Comparison of ENCODE assay signal across 8 cellular contexts in the genomic region with DNA sequence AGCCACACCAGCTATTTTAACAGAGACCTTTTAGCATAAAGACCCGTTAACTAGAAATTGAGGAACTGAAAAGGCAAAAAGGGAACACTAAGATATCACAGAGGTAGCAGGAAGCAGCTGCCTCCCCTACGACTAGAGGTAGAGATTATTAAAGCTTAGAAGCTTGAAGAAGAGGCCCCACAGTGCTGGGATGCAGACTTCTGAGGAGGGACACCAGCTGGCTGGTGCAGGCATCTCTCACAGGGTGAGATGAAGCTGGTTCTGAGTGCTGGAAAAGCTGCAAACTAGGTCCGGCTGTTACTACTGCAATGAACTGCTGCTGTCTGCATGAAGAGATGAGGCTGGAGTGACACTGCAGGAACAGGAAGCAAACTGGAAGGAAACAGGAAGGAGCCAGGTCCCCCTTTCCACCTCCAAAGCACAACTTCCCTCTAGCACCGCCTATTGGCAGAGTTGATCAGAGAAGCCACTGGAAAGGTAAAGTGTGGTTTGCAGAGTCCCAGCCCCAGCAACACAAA.
DNase-seq lines count a peak whose midpoint lies in the region; ATAC-seq, FAIRE-seq and TF ChIP-seq lines count a peak whose summit lies in the region.

No MANE protein-coding gene starts in this region.

- no peak overlapping the region for H3K27ac ChIP-seq in K562 (ENCODE audit: extremely low read depth, low read depth, low read length)

- H3K79me2 ChIP-seq in K562 (ENCODE audit: control insufficient read depth, insufficient read depth, low read length), result no peaks in the 10 kb centered on the region

- H3K9me1 ChIP-seq in K562 (ENCODE audit: control insufficient read depth, insufficient read depth, low read length), result no peaks in the 10 kb centered on the region

- TF ChIP-seq RAD21 in K562 (CRISPR knock-in tag; conservative IDR thresholded peaks at IDR 0.05 in 1 of 2, IDR thresholded peaks at IDR 0.05 in 1 of 2), result peak in 1 of 2 experiments; percentile 33; a peak in 2 of 4 replicates

- no peak overlapping the region for H3K9ac ChIP-seq in K562 (ENCODE audit: insufficient read depth in 1 of 2, low read depth in 2 of 2, low read length in 2 of 2)

- 0 out of 2 replicates have a peak overlapping the region, but pooled peaks have one; percentile 20 for H3K4me2 ChIP-seq in K562 (ENCODE audit: insufficient read depth, low read length)

- DNase-seq in ACHN (peak; percentile 27), GM13976 (ENCODE audit: low spot score) (peak; percentile 72), HAP-1 (ENCODE audit: low spot score in 2 of 2) (peak; percentile 12 to 46), K562 (ENCODE audit: extremely low read depth in 1 of 4, low spot score in 3 of 4) (peak; percentile 21 to 50 (median 35)), posterior vena cava (ENCODE audit: low spot score) (no peak), omental fat pad (ENCODE audit: low spot score) (no peak), GM03348 (ENCODE audit: low spot score) (no peak)

- no peak overlapping the region for H3K4me3 ChIP-seq in HAP-1
- no peak overlapping the region for H3K4me3 ChIP-seq in K562

- no TSS peak for BruUV-seq in K562 (replicated peaks; lab: Mats Ljungman, UMichigan)

- no peaks in the 10 kb centered on the region for H3K9me3 ChIP-seq in HAP-1
- no peaks in the 10 kb centered on the region for H3K9me3 ChIP-seq in K562 (replicated peaks; ENCODE audit: control insufficient read depth, insufficient read depth, low read depth, low read length)

- no peak for FAIRE-seq in K562 (lab: Jason Lieb, UNC)

- no peak for TF ChIP-seq EP300 in K562 (IDR thresholded peaks at IDR 0.05; ENCODE audit: low read length)

- TF ChIP-seq CTCF in GM13976 (IDR thresholded peaks at IDR 0.05; ENCODE audit: borderline replicate concordance, control extremely low read depth, extremely low read depth, insufficient read depth, missing control alignments) (peak; percentile 51), LNCAP (IDR thresholded peaks at IDR 0.05) (peak; percentile 40; the same call in 1 of the 2 replicates), K562 (IDR thresholded peaks at IDR 0.05 in 2 of 3, conservative IDR thresholded peaks at IDR 0.05 in 1 of 3; ENCODE audit: insufficient read depth in 2 of 3, low read depth in 1 of 3, low read length in 3 of 3) (peak; percentile 48 to 58 (median 51)), omental fat pad (IDR thresholded peaks at IDR 0.05) (no peak)

- no peak for TF ChIP-seq POLR2A in K562 (conservative IDR thresholded peaks at IDR 0.05)

- ATAC-seq in K562, result peak; percentile 89
- no peak for ATAC-seq in omental fat pad (ENCODE audit: low FRiP score)

- in situ Hi-C loops in ACHN (cut with HindIII; ENCODE audit: low pct_ligation_motif_present, low pct_unique_long_range_greater_than_20kb, low sequenced_read_pairs) (no loop called here), GM13976 (cut with MboI; ENCODE audit: low sequenced_read_pairs, unreplicated experiment) (no loop called here), HAP-1 (cut with MboI; ENCODE audit: low sequenced_read_pairs) (no loop called here), K562 (cut with MboI) (no loop called here)

- intact Hi-C loops in K562 (cut with micrococcal nuclease), result no loop called here
- intact Hi-C loops in posterior vena cava (cut with DNase I), result no loop called here

- H3K4me1 ChIP-seq in HAP-1 (no peaks in the 10 kb centered on the region), K562 (replicated peaks in 1 of 2; ENCODE audit: control insufficient read depth in 2 of 2, insufficient read depth in 2 of 2, low read length in 2 of 2) (no peaks in the 10 kb centered on the region)

- H2AFZ ChIP-seq in K562 (ENCODE audit: low read depth, low read length), result peak overlapping the region; percentile 77

- H3K27me3 ChIP-seq in HAP-1 (ENCODE audit: low read depth) (peaks cover 4% of the 10 kb centered on the region; the same call in 1 of the 2 replicates), K562 (ENCODE audit: control insufficient read depth in 2 of 2, insufficient read depth in 2 of 2, low read length in 2 of 2) (peaks cover 0 to 12% of the 10 kb centered on the region in 2 experiments; a peak in 3 of 5 replicates)

- no peaks in the 10 kb centered on the region for H3K36me3 ChIP-seq in HAP-1 (replicated peaks)
- no peaks in the 10 kb centered on the region for H3K36me3 ChIP-seq in K562 (ENCODE audit: control insufficient read depth, insufficient read depth, low read length)

- H4K20me1 ChIP-seq in K562 (replicated peaks; ENCODE audit: control insufficient read depth, insufficient read depth, low read length), result no peaks in the 10 kb centered on the region

- 2% methylated on average over 4 of the region's 4 CpGs for WGBS in K562 (ENCODE audit: insufficient coverage, low coverage, missing lambda C conversion rate)

- POLR2A ChIA-PET in K562 (lab: Yijun Ruan, JAX), result no interaction called here

- CTCF ChIA-PET in K562 (lab: Yijun Ruan, JAX; ENCODE audit: low intra/inter-chr PET ratio), result no interaction called here

TF ChIP-seq in K562, 482 proteins besides CTCF, POLR2A, EP300 and RAD21 (continues in another document):
- TF ChIP-seq PHF20 (IDR thresholded peaks at IDR 0.05; ENCODE audit: partially characterized antibody) (peak; percentile 41), ZNF224 (CRISPR knock-in tag; IDR thresholded peaks at IDR 0.05) (no peak), CREM (IDR thresholded peaks at IDR 0.05; ENCODE audit: low read depth) (no peak), BHLHE40 (IDR thresholded peaks at IDR 0.05; ENCODE audit: low read length) (no peak), SP1 (CRISPR knock-in tag; IDR thresholded peaks at IDR 0.05) (no peak), ZC3H8 (IDR thresholded peaks at IDR 0.05) (no peak), ETV1 (tag; conservative IDR thresholded peaks at IDR 0.05; ENCODE audit: low read depth) (0 out of 2 replicates have a peak, but pooled peaks have one; percentile 17), NR3C1 (CRISPR knock-in tag; IDR thresholded peaks at IDR 0.05) (no peak), NELFE (IDR thresholded peaks at IDR 0.05; ENCODE audit: insufficient read depth, insufficient read length) (no peak), CBX2 (IDR thresholded peaks at IDR 0.05; ENCODE audit: insufficient read depth, low read length, poor library complexity, severe bottlenecking) (no peak), ZNF76 (CRISPR knock-in tag; IDR thresholded peaks at IDR 0.05; ENCODE audit: borderline replicate concordance) (no peak)
- TF ChIP-seq, protein P1, sequence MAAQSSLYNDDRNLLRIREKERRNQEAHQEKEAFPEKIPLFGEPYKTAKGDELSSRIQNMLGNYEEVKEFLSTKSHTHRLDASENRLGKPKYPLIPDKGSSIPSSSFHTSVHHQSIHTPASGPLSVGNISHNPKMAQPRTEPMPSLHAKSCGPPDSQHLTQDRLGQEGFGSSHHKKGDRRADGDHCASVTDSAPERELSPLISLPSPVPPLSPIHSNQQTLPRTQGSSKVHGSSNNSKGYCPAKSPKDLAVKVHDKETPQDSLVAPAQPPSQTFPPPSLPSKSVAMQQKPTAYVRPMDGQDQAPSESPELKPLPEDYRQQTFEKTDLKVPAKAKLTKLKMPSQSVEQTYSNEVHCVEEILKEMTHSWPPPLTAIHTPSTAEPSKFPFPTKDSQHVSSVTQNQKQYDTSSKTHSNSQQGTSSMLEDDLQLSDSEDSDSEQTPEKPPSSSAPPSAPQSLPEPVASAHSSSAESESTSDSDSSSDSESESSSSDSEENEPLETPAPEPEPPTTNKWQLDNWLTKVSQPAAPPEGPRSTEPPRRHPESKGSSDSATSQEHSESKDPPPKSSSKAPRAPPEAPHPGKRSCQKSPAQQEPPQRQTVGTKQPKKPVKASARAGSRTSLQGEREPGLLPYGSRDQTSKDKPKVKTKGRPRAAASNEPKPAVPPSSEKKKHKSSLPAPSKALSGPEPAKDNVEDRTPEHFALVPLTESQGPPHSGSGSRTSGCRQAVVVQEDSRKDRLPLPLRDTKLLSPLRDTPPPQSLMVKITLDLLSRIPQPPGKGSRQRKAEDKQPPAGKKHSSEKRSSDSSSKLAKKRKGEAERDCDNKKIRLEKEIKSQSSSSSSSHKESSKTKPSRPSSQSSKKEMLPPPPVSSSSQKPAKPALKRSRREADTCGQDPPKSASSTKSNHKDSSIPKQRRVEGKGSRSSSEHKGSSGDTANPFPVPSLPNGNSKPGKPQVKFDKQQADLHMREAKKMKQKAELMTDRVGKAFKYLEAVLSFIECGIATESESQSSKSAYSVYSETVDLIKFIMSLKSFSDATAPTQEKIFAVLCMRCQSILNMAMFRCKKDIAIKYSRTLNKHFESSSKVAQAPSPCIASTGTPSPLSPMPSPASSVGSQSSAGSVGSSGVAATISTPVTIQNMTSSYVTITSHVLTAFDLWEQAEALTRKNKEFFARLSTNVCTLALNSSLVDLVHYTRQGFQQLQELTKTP (IDR thresholded peaks at IDR 0.05; ENCODE audit: low read depth in 1 of 2, partially characterized antibody in 2 of 2), result no peak
- TF ChIP-seq, protein P2, sequence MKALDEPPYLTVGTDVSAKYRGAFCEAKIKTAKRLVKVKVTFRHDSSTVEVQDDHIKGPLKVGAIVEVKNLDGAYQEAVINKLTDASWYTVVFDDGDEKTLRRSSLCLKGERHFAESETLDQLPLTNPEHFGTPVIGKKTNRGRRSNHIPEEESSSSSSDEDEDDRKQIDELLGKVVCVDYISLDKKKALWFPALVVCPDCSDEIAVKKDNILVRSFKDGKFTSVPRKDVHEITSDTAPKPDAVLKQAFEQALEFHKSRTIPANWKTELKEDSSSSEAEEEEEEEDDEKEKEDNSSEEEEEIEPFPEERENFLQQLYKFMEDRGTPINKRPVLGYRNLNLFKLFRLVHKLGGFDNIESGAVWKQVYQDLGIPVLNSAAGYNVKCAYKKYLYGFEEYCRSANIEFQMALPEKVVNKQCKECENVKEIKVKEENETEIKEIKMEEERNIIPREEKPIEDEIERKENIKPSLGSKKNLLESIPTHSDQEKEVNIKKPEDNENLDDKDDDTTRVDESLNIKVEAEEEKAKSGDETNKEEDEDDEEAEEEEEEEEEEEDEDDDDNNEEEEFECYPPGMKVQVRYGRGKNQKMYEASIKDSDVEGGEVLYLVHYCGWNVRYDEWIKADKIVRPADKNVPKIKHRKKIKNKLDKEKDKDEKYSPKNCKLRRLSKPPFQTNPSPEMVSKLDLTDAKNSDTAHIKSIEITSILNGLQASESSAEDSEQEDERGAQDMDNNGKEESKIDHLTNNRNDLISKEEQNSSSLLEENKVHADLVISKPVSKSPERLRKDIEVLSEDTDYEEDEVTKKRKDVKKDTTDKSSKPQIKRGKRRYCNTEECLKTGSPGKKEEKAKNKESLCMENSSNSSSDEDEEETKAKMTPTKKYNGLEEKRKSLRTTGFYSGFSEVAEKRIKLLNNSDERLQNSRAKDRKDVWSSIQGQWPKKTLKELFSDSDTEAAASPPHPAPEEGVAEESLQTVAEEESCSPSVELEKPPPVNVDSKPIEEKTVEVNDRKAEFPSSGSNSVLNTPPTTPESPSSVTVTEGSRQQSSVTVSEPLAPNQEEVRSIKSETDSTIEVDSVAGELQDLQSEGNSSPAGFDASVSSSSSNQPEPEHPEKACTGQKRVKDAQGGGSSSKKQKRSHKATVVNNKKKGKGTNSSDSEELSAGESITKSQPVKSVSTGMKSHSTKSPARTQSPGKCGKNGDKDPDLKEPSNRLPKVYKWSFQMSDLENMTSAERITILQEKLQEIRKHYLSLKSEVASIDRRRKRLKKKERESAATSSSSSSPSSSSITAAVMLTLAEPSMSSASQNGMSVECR (CRISPR knock-in tag; IDR thresholded peaks at IDR 0.05), result no peak

Comparison
In these comparisons a context has a peak if more than half of its experiments do, and no peak if none do; other contexts are left out.
1. DNase-seq: peak in ACHN (single experiment), GM13976 (single experiment), HAP-1 (2 of 2) and K562 (4 of 4); none in posterior vena cava (single experiment), omental fat pad (single experiment) and GM03348 (single experiment).
2. CTCF ChIP-seq: peak in GM13976 (single experiment), LNCAP (single experiment) and K562 (3 of 3); none in omental fat pad (0 of 3).